Comparison of ENCODE assay signal across 11 cellular contexts in the genomic region with DNA sequence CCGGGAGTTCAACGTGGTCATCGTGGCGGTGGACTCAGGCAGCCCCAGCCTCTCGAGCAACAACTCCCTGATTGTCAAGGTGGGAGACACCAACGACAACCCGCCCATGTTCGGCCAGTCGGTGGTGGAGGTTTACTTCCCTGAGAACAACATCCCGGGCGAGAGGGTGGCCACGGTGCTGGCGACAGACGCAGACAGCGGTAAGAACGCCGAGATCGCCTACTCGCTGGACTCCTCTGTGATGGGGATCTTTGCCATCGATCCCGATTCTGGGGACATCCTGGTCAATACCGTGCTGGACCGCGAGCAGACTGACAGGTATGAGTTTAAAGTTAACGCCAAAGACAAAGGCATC. TPM values are rescaled to one million over a fixed set of nuclear protein-coding genes. Genes with fewer than 3 reads are reported as not detected.
DNase-seq lines count a peak whose midpoint lies in the region; ATAC-seq and TF ChIP-seq lines count a peak whose summit lies in the region.
"Had no signal": no experiment of that assay in that cellular context is flagged by ENCODE, and none has a peak within 500 bp of the region (broad histone marks: within the 10 kb centered on the region; RNA-seq: fewer than 3 reads in every experiment).

No MANE protein-coding gene starts in this region.

- H3K9ac ChIP-seq in mucosa of rectum (ENCODE audit: low read depth in 1 of 2, low read length in 2 of 2), result peak overlapping the region; percentile 41 to 47

- H3K36me3 ChIP-seq in mucosa of rectum (ENCODE audit: control insufficient read depth in 2 of 2, insufficient read depth in 2 of 2, low read length in 2 of 2) (no peaks in the 10 kb centered on the region), tibial nerve (no peaks in the 10 kb centered on the region)

- no peaks in the 10 kb centered on the region for H3K9me3 ChIP-seq in mucosa of rectum (ENCODE audit: control insufficient read depth in 2 of 2, low read length in 2 of 2)
- no peaks in the 10 kb centered on the region for H3K9me3 ChIP-seq in tibial nerve

- H3K4me1 ChIP-seq in mucosa of rectum (ENCODE audit: control insufficient read depth in 2 of 2, insufficient read depth in 2 of 2, low read length in 2 of 2) (peaks cover 17 to 31% of the 10 kb centered on the region in 2 donors), tibial nerve (peaks cover 0 to 46% (median 11%) of the 10 kb centered on the region in 4 donors)

- no peak for ATAC-seq in activated T-cell treated with anti-CD3 and anti-CD28 coated beads, Interleukin-2, amount 50 U/mL, for 4 hours
- ATAC-seq: sciatic nerve had no signal

- intact Hi-C loops in activated naive CD4-positive, alpha-beta T cell treated with anti-CD3 and anti-CD28 coated beads for 36 hours (cut with micrococcal nuclease), result no loop called here

- H3K36me3 Mint-ChIP-seq in activated T-cell treated with anti-CD3 and anti-CD28 coated beads, Interleukin-2, amount 50 U/mL, for 24 hours (ENCODE audit: low read depth), result no peaks in the 10 kb centered on the region
- no peaks in the 10 kb centered on the region for H3K36me3 Mint-ChIP-seq in activated T-cell treated with anti-CD3 and anti-CD28 coated beads, Interleukin-2, amount 50 U/mL, for 4 hours (ENCODE audit: insufficient read depth)
- no peaks in the 10 kb centered on the region for H3K36me3 Mint-ChIP-seq in endothelial cell (ENCODE audit: low read depth, unreplicated experiment)
- peaks cover 3% of the 10 kb centered on the region for H3K36me3 Mint-ChIP-seq in activated naive CD4-positive, alpha-beta T cell treated with anti-CD3 and anti-CD28 coated beads for 36 hours (ENCODE audit: low read depth)

- WGBS in tibial nerve, 2 donors, result 25 to 37% methylated on average over 22 to 25 of the region's 25 CpGs

- no peak overlapping the region for H3K4me3 Mint-ChIP-seq in activated T-cell treated with anti-CD3 and anti-CD28 coated beads, Interleukin-2, amount 50 U/mL, for 24 hours
- H3K4me3 Mint-ChIP-seq in activated T-cell treated with anti-CD3 and anti-CD28 coated beads, Interleukin-2, amount 50 U/mL, for 4 hours, result no peak overlapping the region
- peak overlapping the region; percentile 85 for H3K4me3 Mint-ChIP-seq in endothelial cell (ENCODE audit: unreplicated experiment)
- H3K4me3 Mint-ChIP-seq in activated naive CD4-positive, alpha-beta T cell treated with anti-CD3 and anti-CD28 coated beads for 36 hours, result no peak overlapping the region

- TF ChIP-seq EP300 in tibial nerve (IDR thresholded peaks at IDR 0.05), result no peak

- H3K4me3 ChIP-seq in mucosa of rectum (ENCODE audit: low read length in 2 of 2) (peak overlapping the region; percentile 53 to 71), tibial nerve (peak overlapping the region in 3 of 4 donors; percentile 43 to 63 (median 46))
- H3K4me3 ChIP-seq: SK-N-MC had no signal

- H3K27me3 Mint-ChIP-seq in activated T-cell treated with anti-CD3 and anti-CD28 coated beads, Interleukin-2, amount 50 U/mL, for 24 hours, result peaks cover 65% of the 10 kb centered on the region
- peaks cover 52% of the 10 kb centered on the region for H3K27me3 Mint-ChIP-seq in activated T-cell treated with anti-CD3 and anti-CD28 coated beads, Interleukin-2, amount 50 U/mL, for 4 hours (ENCODE audit: low read depth)
- peaks cover 30% of the 10 kb centered on the region for H3K27me3 Mint-ChIP-seq in endothelial cell (ENCODE audit: unreplicated experiment)
- H3K27me3 Mint-ChIP-seq in activated naive CD4-positive, alpha-beta T cell treated with anti-CD3 and anti-CD28 coated beads for 36 hours (ENCODE audit: low read depth), result peaks cover 60% of the 10 kb centered on the region

- DNase-seq in activated T-cell treated with anti-CD3 and anti-CD28 coated beads, Interleukin-2, amount 50 U/mL, for 24 hours, result no peak
- DNase-seq in activated T-cell treated with anti-CD3 and anti-CD28 coated beads, Interleukin-2, amount 50 U/mL, for 4 hours, result no peak
- peak; percentile 14 for DNase-seq in endothelial cell (ENCODE audit: low spot score)
- no peak for DNase-seq in tibial nerve (ENCODE audit: low spot score in 2 of 2)
- DNase-seq in NCI-H345 treated with DMSO at 0.1 percent for 48 hours (lab: John Stamatoyannopoulos, UW; ENCODE audit: unreplicated experiment), result no peak
- DNase-seq in activated naive CD4-positive, alpha-beta T cell treated with anti-CD3 and anti-CD28 coated beads for 36 hours, result no peak
- DNase-seq in stimulated activated CD4-positive, alpha-beta T cell treated with anti-CD3 and anti-CD28 coated beads, Interleukin-2, amount 100 ng/mL, for 24 hours, result no peak
- DNase-seq: foreskin fibroblast had no signal

- TF ChIP-seq CTCF in endothelial cell (IDR thresholded peaks at IDR 0.05; ENCODE audit: unreplicated experiment) (no peak), tibial nerve (IDR thresholded peaks at IDR 0.05) (no peak)

- CTCF ChIA-PET in activated naive CD4-positive, alpha-beta T cell treated with anti-CD3 and anti-CD28 coated beads for 36 hours (lab: Charles Lee), result no interaction called here

- H3K9me3 Mint-ChIP-seq in activated T-cell treated with anti-CD3 and anti-CD28 coated beads, Interleukin-2, amount 50 U/mL, for 24 hours, result no peaks in the 10 kb centered on the region
- no peaks in the 10 kb centered on the region for H3K9me3 Mint-ChIP-seq in activated T-cell treated with anti-CD3 and anti-CD28 coated beads, Interleukin-2, amount 50 U/mL, for 4 hours
- no peaks in the 10 kb centered on the region for H3K9me3 Mint-ChIP-seq in endothelial cell (ENCODE audit: unreplicated experiment)
- no peaks in the 10 kb centered on the region for H3K9me3 Mint-ChIP-seq in activated naive CD4-positive, alpha-beta T cell treated with anti-CD3 and anti-CD28 coated beads for 36 hours

- TF ChIP-seq POLR2A in tibial nerve (IDR thresholded peaks at IDR 0.05), result no peak

- H3K27me3 ChIP-seq in mucosa of rectum (ENCODE audit: control insufficient read depth in 2 of 2, insufficient read depth in 2 of 2, low read length in 2 of 2) (peaks cover 29 to 41% of the 10 kb centered on the region in 2 donors), tibial nerve (peaks cover 0 to 52% of the 10 kb centered on the region in 2 donors)

- H3K27ac ChIP-seq in mucosa of rectum (ENCODE audit: low read depth in 2 of 2, low read length in 2 of 2) (no peak overlapping the region), tibial nerve (no peak overlapping the region)
- H3K27ac ChIP-seq: SK-N-MC had no signal

- peaks cover 33% of the 10 kb centered on the region for H3K4me1 Mint-ChIP-seq in activated T-cell treated with anti-CD3 and anti-CD28 coated beads, Interleukin-2, amount 50 U/mL, for 24 hours (ENCODE audit: low read depth)
- peaks cover 23% of the 10 kb centered on the region for H3K4me1 Mint-ChIP-seq in activated T-cell treated with anti-CD3 and anti-CD28 coated beads, Interleukin-2, amount 50 U/mL, for 4 hours (ENCODE audit: low read depth)
- peaks cover 18% of the 10 kb centered on the region for H3K4me1 Mint-ChIP-seq in endothelial cell (ENCODE audit: unreplicated experiment)
- peaks cover 32% of the 10 kb centered on the region for H3K4me1 Mint-ChIP-seq in activated naive CD4-positive, alpha-beta T cell treated with anti-CD3 and anti-CD28 coated beads for 36 hours (ENCODE audit: low read depth)

- peak overlapping the region; percentile 40 for H3K27ac Mint-ChIP-seq in activated T-cell treated with anti-CD3 and anti-CD28 coated beads, Interleukin-2, amount 50 U/mL, for 24 hours
- H3K27ac Mint-ChIP-seq in endothelial cell (ENCODE audit: unreplicated experiment), result peak overlapping the region; percentile 1
- H3K27ac Mint-ChIP-seq in activated naive CD4-positive, alpha-beta T cell treated with anti-CD3 and anti-CD28 coated beads for 36 hours, result no peak overlapping the region

RNA-seq across cellular contexts. Expression of gene PCDH7, which starts 2.7 kb away (rescaled TPM):
- total RNA-seq in activated T-cell treated with anti-CD3 and anti-CD28 coated beads, Interleukin-2, amount 50 U/mL, for 4 hours, result under 1 TPM in 1 of 3 donors, not detected in 2; 0.08 TPM
- 6.1 TPM for total RNA-seq in endothelial cell (ENCODE audit: unreplicated experiment)
- total RNA-seq in tibial nerve, result 10 to 100 TPM in 3 of 4 donors, 1 to 10 TPM in 1; 5.1 to 26.0 (median 14.2) TPM
- not detected for total RNA-seq in activated naive CD4-positive, alpha-beta T cell treated with anti-CD3 and anti-CD28 coated beads for 36 hours
